Comparison of ENCODE assay signal across 19 cellular contexts in genomic region chr9:16282718-16283117, GRCh38.
"Had no signal": no experiment of that assay in that cellular context is flagged by ENCODE, and none has a peak within 500 bp of the region (broad histone marks: within the 10 kb centered on the region; RNA-seq: fewer than 3 reads in every experiment).

No MANE protein-coding gene starts in this region.

- H3K36me3 Mint-ChIP-seq: neural progenitor cell; stimulated activated naive B cell treated with anti-CD40 and anti-IgM and Interleukin-4, amounts not matched to agents 10 μg/mL and 1 μg/mL and 100 μg/mL, for 72 hours had no signal

- H3K27me3 ChIP-seq: neural progenitor cell, right lobe of liver, uterus had no signal

- H3K4me1 Mint-ChIP-seq: naive thymus-derived CD8-positive, alpha-beta T cell; stimulated activated naive B cell treated with anti-CD40 and anti-IgM and Interleukin-4, amounts not matched to agents 10 μg/mL and 1 μg/mL and 100 μg/mL, for 72 hours; stimulated activated naive CD8-positive, alpha-beta T cell treated with anti-CD3 and anti-CD28 coated beads, Interleukin-15, amount 100 ng/mL, for 72 hours had no signal

- H3K27me3 Mint-ChIP-seq: naive thymus-derived CD8-positive, alpha-beta T cell; stimulated activated naive B cell treated with anti-CD40 and anti-IgM and Interleukin-4, amounts not matched to agents 10 μg/mL and 1 μg/mL and 100 μg/mL, for 72 hours; stimulated activated naive CD8-positive, alpha-beta T cell treated with anti-CD3 and anti-CD28 coated beads, Interleukin-15, amount 100 ng/mL, for 72 hours had no signal

- H3K4me1 ChIP-seq: neural progenitor cell, psoas muscle, uterus had no signal

- H3K4me2 ChIP-seq: neural progenitor cell had no signal

- H2AFZ ChIP-seq: neural progenitor cell had no signal

- H3K4me3 ChIP-seq: neural progenitor cell, psoas muscle, right lobe of liver, skin epidermis, uterus had no signal

- H3K27ac Mint-ChIP-seq: dendritic cell treated with granulocyte-macrophage colony-stimulating factor and Interleukin-4, amounts not matched to agents 40 ng/mL and 50 ng/mL, for 4 days; neural progenitor cell; stimulated activated naive B cell treated with anti-CD40 and anti-IgM and Interleukin-4, amounts not matched to agents 10 μg/mL and 1 μg/mL and 100 μg/mL, for 72 hours; stimulated activated naive CD8-positive, alpha-beta T cell treated with anti-CD3 and anti-CD28 coated beads, Interleukin-15, amount 100 ng/mL, for 72 hours; type B pancreatic cell had no signal

- H3K9ac ChIP-seq: neural progenitor cell had no signal

- H3K27ac ChIP-seq: neural progenitor cell, psoas muscle, right lobe of liver, skin epidermis, uterus had no signal

- H3K36me3 ChIP-seq: neural progenitor cell, right lobe of liver, uterus had no signal

- H3K4me3 Mint-ChIP-seq: dendritic cell treated with granulocyte-macrophage colony-stimulating factor and Interleukin-4, amounts not matched to agents 40 ng/mL and 50 ng/mL, for 4 days; naive thymus-derived CD8-positive, alpha-beta T cell; neural progenitor cell; stimulated activated naive B cell treated with anti-CD40 and anti-IgM and Interleukin-4, amounts not matched to agents 10 μg/mL and 1 μg/mL and 100 μg/mL, for 72 hours; stimulated activated naive CD8-positive, alpha-beta T cell treated with anti-CD3 and anti-CD28 coated beads, Interleukin-15, amount 100 ng/mL, for 72 hours; type B pancreatic cell had no signal

- H3K9me3 ChIP-seq: psoas muscle, right lobe of liver, uterus had no signal

- DNase-seq: foreskin melanocyte; head of caudate nucleus; hippocampal formation; kidney glomerular epithelial cell; mammary epithelial cell; naive thymus-derived CD8-positive, alpha-beta T cell; nucleus accumbens; psoas muscle; retina; right lobe of liver; stimulated activated CD4-positive, alpha-beta T cell treated with anti-CD3 and anti-CD28 coated beads, Interleukin-2, amount 100 ng/mL, for 24 hours; stimulated activated CD4-positive, alpha-beta T cell treated with anti-CD3 and anti-CD28 coated beads, Interleukin-4, amount 100 ng/mL, for 4 hours; stimulated activated naive B cell treated with anti-CD40 and anti-IgM and Interleukin-4, amounts not matched to agents 10 μg/mL and 1 μg/mL and 100 μg/mL, for 72 hours; stimulated activated naive CD8-positive, alpha-beta T cell treated with anti-CD3 and anti-CD28 coated beads, Interleukin-15, amount 100 ng/mL, for 72 hours; uterus had no signal
